ENCODE assay signal across 8 cellular contexts in genomic region chr16:18969855-18970240, GRCh38. TPM values are rescaled to one million over a fixed set of nuclear protein-coding genes. Genes with fewer than 3 reads are reported as not detected.
"Had no signal": no experiment of that assay in that cellular context is flagged by ENCODE, and none has a peak within 500 bp of the region (broad histone marks: within the 10 kb centered on the region; RNA-seq: fewer than 3 reads in every experiment).

No MANE protein-coding gene starts in this region.

- H3K9ac ChIP-seq: SK-N-SH had no signal

- H3K9me3 ChIP-seq: colonic mucosa, MG63, SK-N-SH had no signal

- H3K27ac ChIP-seq: colonic mucosa, VCaP had no signal

- H3K36me3 ChIP-seq: colonic mucosa, MG63 had no signal

- H3K9me2 ChIP-seq: SK-N-SH had no signal

- H3K27me3 ChIP-seq: colonic mucosa, MG63 had no signal

- H3K4me1 ChIP-seq: colonic mucosa had no signal

- H3K4me3 ChIP-seq: colonic mucosa had no signal

- DNase-seq: SIG-M5 had no signal

RNA-seq across cellular contexts. Expression of gene TMC7, which starts 13.9 kb away (rescaled TPM):
- total RNA-seq: activated CD4-positive, alpha-beta memory T cell treated with anti-CD3 and anti-CD28 coated beads for 36 hours; activated CD4-positive, alpha-beta T cell treated with anti-CD3 and anti-CD28 coated beads, Interleukin-2, amount 10 ng/mL, durations not matched to agents 7 days and 5 days; activated T-cell treated with anti-CD3 and anti-CD28 coated beads, Interleukin-2, amount 50 U/mL, for 4 hours had no signal
